1 cellular context compared by ENCODE assay signal in genomic region chr1:210323957-210324356, GRCh38.
TF ChIP-seq lines count a peak whose summit lies in the region.

No MANE protein-coding gene starts in this region.

TF ChIP-seq in GM12878, 131 proteins besides CTCF, POLR2A, EP300 and RAD21 (continued from another document):
- TF ChIP-seq MEF2A (IDR thresholded peaks at IDR 0.05; ENCODE audit: insufficient read depth, low read depth, low read length): peak; percentile 80; the same call in 1 of the 2 replicates
- peak; percentile 50; the same call in 1 of the 2 replicates for TF ChIP-seq ATF2 (IDR thresholded peaks at IDR 0.05; ENCODE audit: low read length)
- TF ChIP-seq IKZF2 (IDR thresholded peaks at IDR 0.05): peak; percentile 46 to 63; a peak in 2 of 4 replicates
- peak; percentile 100 for TF ChIP-seq MTA2 (IDR thresholded peaks at IDR 0.05; ENCODE audit: low read depth)
- peak; percentile 95 for TF ChIP-seq MEF2B (IDR thresholded peaks at IDR 0.05; ENCODE audit: partially characterized antibody, poor library complexity, severe bottlenecking)
- TF ChIP-seq IRF5 (IDR thresholded peaks at IDR 0.05; ENCODE audit: borderline replicate concordance): no peak
- no peak for TF ChIP-seq TBL1XR1 (IDR thresholded peaks at IDR 0.05; ENCODE audit: low read depth, low read length)
- no peak for TF ChIP-seq YY1 (IDR thresholded peaks at IDR 0.05; ENCODE audit: low read depth, low read length)
- peak; percentile 20 for TF ChIP-seq SMAD1 (IDR thresholded peaks at IDR 0.05; ENCODE audit: low read depth, partially characterized antibody)
- no peak for TF ChIP-seq FOXM1 (IDR thresholded peaks at IDR 0.05; ENCODE audit: low read depth, low read length)
- peak; percentile 51; the same call in 1 of the 2 replicates for TF ChIP-seq BCL11A (IDR thresholded peaks at IDR 0.05; ENCODE audit: low read depth, low read length)
- no peak for TF ChIP-seq SMC3 (IDR thresholded peaks at IDR 0.05; ENCODE audit: borderline replicate concordance, low read length)
- TF ChIP-seq NBN (IDR thresholded peaks at IDR 0.05): peak; percentile 62; the same call in 1 of the 2 replicates
- peak; percentile 51; the same call in 1 of the 2 replicates for TF ChIP-seq JUND (IDR thresholded peaks at IDR 0.05; ENCODE audit: low read depth, low read length)
